17 cellular contexts compared by ENCODE assay signal in genomic region chr6:147099974-147100373, GRCh38.
DNase-seq lines count a peak whose midpoint lies in the region; ATAC-seq, FAIRE-seq and TF ChIP-seq lines count a peak whose summit lies in the region.
"Had no signal": no experiment of that assay in that cellular context is flagged by ENCODE, and none has a peak within 500 bp of the region (broad histone marks: within the 10 kb centered on the region; RNA-seq: fewer than 3 reads in every experiment).

No MANE protein-coding gene starts in this region.

- DNase-seq in AG20443 (ENCODE audit: low spot score), result peak; percentile 39
- peak; percentile 58 for DNase-seq in RPMI7951 (ENCODE audit: low read depth)
- DNase-seq in dedifferentiated amniotic fluid mesenchymal stem cell (ENCODE audit: extremely low spot score), result peak; percentile 84
- peak; percentile 15 for DNase-seq in myocyte (ENCODE audit: low read depth)
- no peak for DNase-seq in kidney
- no peak for DNase-seq in activated naive CD4-positive, alpha-beta T cell treated with anti-CD3 and anti-CD28 coated beads, Interleukin-2, amount 50 U/mL, for 16 hours
- DNase-seq in RPMI8226, result no peak
- DNase-seq: activated CD4-positive, alpha-beta memory T cell treated with anti-CD3 and anti-CD28 coated beads for 36 hours; cerebellar nuclear complex; naive thymus-derived CD4-positive, alpha-beta T cell; NCI-H1048; stimulated activated naive CD4-positive, alpha-beta T cell treated with Interleukin-2 at 50 U/mL for 16 hours had no signal

- no peaks in the 10 kb centered on the region for H3K36me3 ChIP-seq in kidney (ENCODE audit: control insufficient read depth in 1 of 2, insufficient read depth in 2 of 2, low read length in 2 of 2)
- H3K36me3 ChIP-seq: HAP-1, right atrium auricular region had no signal

- ATAC-seq in GM18505 (IDR thresholded peaks at IDR 0.05; ENCODE audit: unreplicated experiment), result no peak
- ATAC-seq: esophagus mucosa; naive thymus-derived CD4-positive, alpha-beta T cell had no signal

- FAIRE-seq in kidney (lab: Jason Lieb, UNC), result no peak
- FAIRE-seq: GM18507 had no signal

- H3K9ac ChIP-seq in kidney (ENCODE audit: low read length in 2 of 2), result no peak overlapping the region

- H3K4me3 ChIP-seq in kidney (ENCODE audit: low read length in 2 of 2), result no peak overlapping the region
- H3K4me3 ChIP-seq: HAP-1, right atrium auricular region had no signal

- TF ChIP-seq POLR2A in GM18505 (IDR thresholded peaks at IDR 0.05; ENCODE audit: borderline replicate concordance, extremely low read depth, insufficient read depth, insufficient read length), result no peak

- no peak for TF ChIP-seq CTCF in kidney (IDR thresholded peaks at IDR 0.05; ENCODE audit: borderline replicate concordance, extremely low read depth, insufficient read depth)

- no peak overlapping the region for H3K27ac ChIP-seq in kidney (ENCODE audit: low read depth in 2 of 2, low read length in 2 of 2)
- H3K27ac ChIP-seq: right atrium auricular region had no signal

- H3K4me1 ChIP-seq in kidney (ENCODE audit: control insufficient read depth in 1 of 2, insufficient read depth in 1 of 2, low read depth in 1 of 2, low read length in 2 of 2), result no peaks in the 10 kb centered on the region
- H3K4me1 ChIP-seq: HAP-1, right atrium auricular region had no signal

- no peaks in the 10 kb centered on the region for H3K9me3 ChIP-seq in kidney (ENCODE audit: control insufficient read depth in 1 of 2, low read length in 2 of 2)
- H3K9me3 ChIP-seq: HAP-1, right atrium auricular region had no signal

- intact Hi-C loops in kidney (cut with DNase I), result no loop called here

Comparison
In these comparisons a context has a peak if more than half of its experiments do, and no peak if none do; other contexts are left out.
1. DNase-seq: peak in AG20443 (single experiment), RPMI7951 (single experiment), dedifferentiated amniotic fluid mesenchymal stem cell (single experiment) and myocyte (single experiment); none in kidney (single experiment), activated naive CD4-positive, alpha-beta T cell treated with anti-CD3 and anti-CD28 coated beads, Interleukin-2, amount 50 U/mL, for 16 hours (single experiment) and RPMI8226 (single experiment).